ENCODE assay signal across 8 cellular contexts in the genomic region with DNA sequence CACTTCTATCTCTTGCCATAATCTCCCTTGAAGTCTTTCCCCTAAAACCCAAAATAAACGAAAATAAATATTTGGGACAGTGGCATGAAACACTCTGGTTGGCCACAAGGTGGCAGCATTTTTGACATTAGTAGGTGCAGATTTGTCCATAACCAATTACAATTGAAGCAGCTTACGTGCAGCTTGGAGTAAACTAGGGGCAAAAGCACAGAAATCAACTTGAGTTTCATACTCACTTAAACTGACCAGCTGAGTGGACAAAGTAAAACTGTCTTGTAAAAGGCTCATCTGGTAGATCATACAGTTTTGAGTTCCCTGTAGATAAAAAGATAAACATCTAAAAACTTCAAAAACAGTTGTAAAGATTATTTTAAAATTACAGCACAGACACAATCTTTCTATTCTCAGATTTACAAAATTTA.
DNase-seq lines count a peak whose midpoint lies in the region; ATAC-seq and TF ChIP-seq lines count a peak whose summit lies in the region.

No MANE protein-coding gene starts in this region.

- DNase-seq in activated gamma-delta T cell treated with Interleukin-2 at 50 U/mL for 16 hours = peak; percentile 49
- DNase-seq in activated gamma-delta T cell (lab: John Stamatoyannopoulos, UW) = no peak
- DNase-seq in NCI-H1417 (lab: John Stamatoyannopoulos, UW) = peak; percentile 9 to 68 (median 65)
- DNase-seq in T-helper 1 cell = peak in 4 of 5 donors; percentile 23 to 57 (median 30)
- DNase-seq in cardiac fibroblast (ENCODE audit: low read depth in 2 of 2) = peak; percentile 77 to 83
- DNase-seq in left kidney (ENCODE audit: low read depth, low spot score) = peak; percentile 66
- peak; percentile 10 to 12 for DNase-seq in stimulated activated CD8-positive, alpha-beta memory T cell treated with anti-CD3 and anti-CD28 coated beads, Interleukin-7, amount 100 ng/mL, for 4 hours (ENCODE audit: low read depth in 2 of 2)

- H3K4me3 ChIP-seq in cardiac fibroblast (replicated peaks in 1 of 2; ENCODE audit: low read depth in 2 of 2, low read length in 2 of 2) = no peak overlapping the region

- TF ChIP-seq CTCF in cardiac fibroblast (IDR thresholded peaks at IDR 0.05; ENCODE audit: low read depth, low read length) = peak; percentile 75

- no peak for ATAC-seq in HG02798 (IDR thresholded peaks at IDR 0.05; ENCODE audit: poor library complexity, unreplicated experiment)
